In genomic region chr9:94054731-94055130, GRCh38 we compare ENCODE assay signal across 19 cellular contexts. TPM values are rescaled to one million over a fixed set of nuclear protein-coding genes. Genes with fewer than 3 reads are reported as not detected.
DNase-seq lines count a peak whose midpoint lies in the region; ATAC-seq, FAIRE-seq and TF ChIP-seq lines count a peak whose summit lies in the region.
"Had no signal": no experiment of that assay in that cellular context is flagged by ENCODE, and none has a peak within 500 bp of the region (broad histone marks: within the 10 kb centered on the region; RNA-seq: fewer than 3 reads in every experiment).

No MANE protein-coding gene starts in this region.

- peak overlapping the region in 1 of 5 donors; percentile 66 for H3K27ac ChIP-seq in stomach
- H3K27ac ChIP-seq: SJCRH30 had no signal

- DNase-seq in H54 (ENCODE audit: insufficient read length, low spot score) (no peak), fibroblast of pulmonary artery (ENCODE audit: low read depth) (peak; percentile 10), left colon (no peak), sciatic nerve (ENCODE audit: low spot score) (no peak), Kasumi-1 (lab: John Stamatoyannopoulos, UW) (no peak), stomach (no peak)
- no peak for DNase-seq in stimulated activated CD4-positive, alpha-beta T cell treated with anti-CD3 and anti-CD28 coated beads, Interleukin-1b, Interleukin-23, amount 100 ng/mL, for 48 hours
- DNase-seq: CD4-positive, CD25-positive, alpha-beta regulatory T cell; COR-L47; DMS 273 treated with DMSO at 0.1 percent for 48 hours; DMS79 treated with DMSO at 0.1 percent for 48 hours; H9; MG63; NCI-H1436; NCI-H187 treated with DMSO at 0.1 percent for 48 hours; NCI-H2107; NCI-H510A; SJCRH30 had no signal

- FAIRE-seq in H54 (lab: Jason Lieb, UNC): peak; percentile 84

- peaks cover 5 to 43% (median 19%) of the 10 kb centered on the region in 4 donors for H3K4me1 ChIP-seq in stomach
- H3K4me1 ChIP-seq: SJCRH30 had no signal

- H3K27me3 ChIP-seq in stomach: no peaks in the 10 kb centered on the region
- H3K27me3 ChIP-seq: MG63, SJCRH30 had no signal

- intact Hi-C loops in left colon (cut with DNase I, micrococcal nuclease): no loop called here
- intact Hi-C loops in sciatic nerve (cut with DNase I): no loop called here
- intact Hi-C loops in stomach (cut with DNase I; ENCODE audit: low total_unique reads): no loop called here

- TF ChIP-seq CTCF in fibroblast of pulmonary artery (IDR thresholded peaks at IDR 0.05; ENCODE audit: low read length, missing control alignments) (no peak), stomach (IDR thresholded peaks at IDR 0.05) (no peak)

- no peak for TF ChIP-seq POLR2A in H54 (IDR thresholded peaks at IDR 0.05; ENCODE audit: low read depth, low read length)
- TF ChIP-seq POLR2A in stomach (IDR thresholded peaks at IDR 0.05): no peak

- TF ChIP-seq EP300 in stomach (IDR thresholded peaks at IDR 0.05): no peak

- ATAC-seq in left colon (peak; percentile 95), sciatic nerve (peak; percentile 73)
- ATAC-seq: Panc1 had no signal

- peaks cover 8 to 17% (median 10%) of the 10 kb centered on the region in 4 donors for H3K9me3 ChIP-seq in stomach

- H3K4me3 ChIP-seq in fibroblast of pulmonary artery (replicated peaks; ENCODE audit: low read depth, low read length): no peak overlapping the region
- no peak overlapping the region for H3K4me3 ChIP-seq in stomach
- H3K4me3 ChIP-seq: MG63, SJCRH30 had no signal

- peaks cover 0 to 11% (median 0%) of the 10 kb centered on the region in 4 donors for H3K36me3 ChIP-seq in stomach
- H3K36me3 ChIP-seq: MG63, SJCRH30 had no signal

- WGBS in stomach, 5 donors: 81 to 93% (median 90%) methylated on average over 2 of the region's 2 CpGs

RNA-seq across cellular contexts. Expression of gene PTPDC1, which starts 29.5 kb away (rescaled TPM):
- 1 to 10 TPM; 6.5 to 6.6 TPM for total RNA-seq in left colon
- total RNA-seq in sciatic nerve: 50.2 TPM
- total RNA-seq in stomach: 10 to 100 TPM in 3 of 5 donors, 1 to 10 TPM in 2; 7.2 to 45.0 (median 13.6) TPM
- 1 to 10 TPM; 2.8 to 5.8 (median 2.9) TPM for polyA plus RNA-seq in stomach
